In the genomic region with DNA sequence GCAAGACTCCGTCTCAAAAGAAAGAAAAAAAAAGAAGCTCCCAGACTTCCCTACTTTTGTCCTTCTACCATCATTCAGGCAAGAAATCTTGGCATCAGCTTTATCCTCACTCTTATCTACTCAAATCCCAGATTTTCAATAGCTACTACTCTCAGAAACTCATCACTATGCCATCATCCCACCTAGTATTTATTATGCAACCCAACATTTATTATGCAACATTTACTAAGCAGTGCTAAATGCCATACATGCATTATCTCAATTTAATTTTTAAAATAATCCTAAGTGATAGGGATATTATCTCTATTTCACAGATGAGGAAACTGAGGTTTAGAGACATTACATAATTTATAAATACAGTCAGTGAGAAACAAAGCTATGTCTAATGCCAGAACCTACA, we compare ENCODE assay signal across 20 cellular contexts. TPM values are rescaled to one million over a fixed set of nuclear protein-coding genes. Genes with fewer than 3 reads are reported as not detected.
DNase-seq lines count a peak whose midpoint lies in the region; ATAC-seq, FAIRE-seq and TF ChIP-seq lines count a peak whose summit lies in the region.
"Had no signal": no experiment of that assay in that cellular context is flagged by ENCODE, and none has a peak within 500 bp of the region (broad histone marks: within the 10 kb centered on the region; RNA-seq: fewer than 3 reads in every experiment).

No MANE protein-coding gene starts in this region.

- H3K4me3 ChIP-seq in CD4-positive, CD25-positive, alpha-beta regulatory T cell (ENCODE audit: low read depth, low read length) = no peak overlapping the region
- H3K4me3 ChIP-seq: GM23338 had no signal

- H3K4me1 Mint-ChIP-seq in T-helper 1 cell treated with Interleukin-12 subunit alpha and Interleukin-12 subunit beta and Interleukin-4 antibody, amounts not matched to agents 30 μg/mL and 1 μg/mL, for 36 hours (ENCODE audit: low read depth) = peaks cover 33% of the 10 kb centered on the region
- H3K4me1 Mint-ChIP-seq in CD4-positive, CD25-positive, alpha-beta regulatory T cell = peaks cover 31 to 55% (median 38%) of the 10 kb centered on the region in 4 donors

- peaks cover 35% of the 10 kb centered on the region for H3K36me3 ChIP-seq in CD4-positive, CD25-positive, alpha-beta regulatory T cell (ENCODE audit: control insufficient read depth, insufficient read depth, low read length)

- ATAC-seq in CD4-positive, CD25-positive, alpha-beta regulatory T cell (ENCODE audit: low read depth in 2 of 2) = no peak
- ATAC-seq: CD8-positive, alpha-beta T cell; GM23338 had no signal

- peaks cover 46% of the 10 kb centered on the region for H3K36me3 Mint-ChIP-seq in T-helper 1 cell treated with Interleukin-12 subunit alpha and Interleukin-12 subunit beta and Interleukin-4 antibody, amounts not matched to agents 30 μg/mL and 1 μg/mL, for 36 hours (ENCODE audit: low read depth)
- peaks cover 27% of the 10 kb centered on the region for H3K36me3 Mint-ChIP-seq in CD4-positive, CD25-positive, alpha-beta regulatory T cell

- H3K27ac ChIP-seq in CD4-positive, CD25-positive, alpha-beta regulatory T cell (ENCODE audit: insufficient read depth, low read length, poor library complexity, severe bottlenecking) = peak overlapping the region; percentile 56
- H3K27ac ChIP-seq: 22Rv1 had no signal

- TF ChIP-seq POLR2A in GM12891 (IDR thresholded peaks at IDR 0.05; ENCODE audit: low read depth, low read length) = no peak

- H3K27ac Mint-ChIP-seq in T-helper 1 cell treated with Interleukin-12 subunit alpha and Interleukin-12 subunit beta and Interleukin-4 antibody, amounts not matched to agents 30 μg/mL and 1 μg/mL, for 36 hours = peak overlapping the region; percentile 34
- peak overlapping the region; percentile 59 to 89 (median 89) for H3K27ac Mint-ChIP-seq in CD4-positive, CD25-positive, alpha-beta regulatory T cell
- H3K27ac Mint-ChIP-seq: B cell; CD8-positive, alpha-beta T cell; GM23338 had no signal

- no peak overlapping the region for H3K4me3 Mint-ChIP-seq in T-helper 1 cell treated with Interleukin-12 subunit alpha and Interleukin-12 subunit beta and Interleukin-4 antibody, amounts not matched to agents 30 μg/mL and 1 μg/mL, for 36 hours
- peak overlapping the region in 1 of 4 donors; percentile 60 for H3K4me3 Mint-ChIP-seq in CD4-positive, CD25-positive, alpha-beta regulatory T cell
- H3K4me3 Mint-ChIP-seq: B cell; CD8-positive, alpha-beta T cell; GM23338 had no signal

- H3K4me1 ChIP-seq in CD4-positive, CD25-positive, alpha-beta regulatory T cell (ENCODE audit: control insufficient read depth, insufficient read depth, low read length, poor library complexity, severe bottlenecking) = peaks cover 14% of the 10 kb centered on the region

- FAIRE-seq in GM12891 (lab: Jason Lieb, UNC) = no peak
- FAIRE-seq: D721Med, G401.6 had no signal

- DNase-seq in T-helper 1 cell (no peak), amniotic epithelial cell (ENCODE audit: low read depth) (peak; percentile 28), GM12891 (ENCODE audit: insufficient read length, low spot score) (no peak), midbrain (lab: John Stamatoyannopoulos, UW) (no peak)
- DNase-seq in CD4-positive, CD25-positive, alpha-beta regulatory T cell = no peak
- DNase-seq: CD8-positive, alpha-beta T cell; DMS79 treated with DMSO at 0.1 percent for 48 hours; KG1; NCI-H1436; NCI-H2029; NCI-H2171; NCI-H446; NK-92 treated with Interleukin-12 subunit alpha and Interleukin-12 subunit beta, amount 100 ng/mL, for 24 hours; SHP77 had no signal

- no peaks in the 10 kb centered on the region for H3K9me3 ChIP-seq in CD4-positive, CD25-positive, alpha-beta regulatory T cell (ENCODE audit: control insufficient read depth in 2 of 2, low read length in 2 of 2)

- no peaks in the 10 kb centered on the region for H3K9me3 Mint-ChIP-seq in T-helper 1 cell treated with Interleukin-12 subunit alpha and Interleukin-12 subunit beta and Interleukin-4 antibody, amounts not matched to agents 30 μg/mL and 1 μg/mL, for 36 hours
- peaks cover 0 to 2% (median 0%) of the 10 kb centered on the region in 7 donors for H3K9me3 Mint-ChIP-seq in CD4-positive, CD25-positive, alpha-beta regulatory T cell
- H3K9me3 Mint-ChIP-seq: CD8-positive, alpha-beta T cell; GM23338 had no signal

- no peaks in the 10 kb centered on the region for H3K27me3 Mint-ChIP-seq in T-helper 1 cell treated with Interleukin-12 subunit alpha and Interleukin-12 subunit beta and Interleukin-4 antibody, amounts not matched to agents 30 μg/mL and 1 μg/mL, for 36 hours (ENCODE audit: low read depth)
- peaks cover 6% of the 10 kb centered on the region for H3K27me3 Mint-ChIP-seq in CD4-positive, CD25-positive, alpha-beta regulatory T cell
- H3K27me3 Mint-ChIP-seq: B cell had no signal

- no peaks in the 10 kb centered on the region for H3K27me3 ChIP-seq in CD4-positive, CD25-positive, alpha-beta regulatory T cell (ENCODE audit: control insufficient read depth, insufficient read depth, low read length)

TF ChIP-seq in GM12891, 5 proteins besides CTCF, POLR2A, EP300 and RAD21:
- no peak for TF ChIP-seq PAX5 (IDR thresholded peaks at IDR 0.05; ENCODE audit: insufficient read depth, low read length, severe bottlenecking)
- TF ChIP-seq POLR2AphosphoS5 (IDR thresholded peaks at IDR 0.05; ENCODE audit: low read depth, low read length) = no peak
- no peak for TF ChIP-seq POU2F2 (IDR thresholded peaks at IDR 0.05; ENCODE audit: low read depth, low read length)
- no peak for TF ChIP-seq SPI1 (IDR thresholded peaks at IDR 0.05; ENCODE audit: low read depth, low read length)
- TF ChIP-seq TAF1 (IDR thresholded peaks at IDR 0.05; ENCODE audit: low read depth, low read length) = no peak

RNA-seq across cellular contexts. Expression of gene USP37, which starts 4.1 kb away (rescaled TPM):
- total RNA-seq in CD4-positive, CD25-positive, alpha-beta regulatory T cell = 30.7 TPM
- polyA plus RNA-seq in CD4-positive, CD25-positive, alpha-beta regulatory T cell = 10 to 100 TPM in 3 of 4 donors, 1 to 10 TPM in 1; 9.9 to 12.0 (median 11.7) TPM
- 3.8 TPM for polyA plus RNA-seq in GM12891 (2012; ENCODE audit: low read depth, missing spikeins)

RNA-seq across cellular contexts. Expression of gene CNOT9, which starts 4.6 kb away (rescaled TPM):
- total RNA-seq in CD4-positive, CD25-positive, alpha-beta regulatory T cell = 61.0 TPM
- polyA plus RNA-seq in CD4-positive, CD25-positive, alpha-beta regulatory T cell = 10 to 100 TPM; 15.1 to 27.0 (median 22.3) TPM
- polyA plus RNA-seq in GM12891 (2012; ENCODE audit: low read depth, missing spikeins) = 43.9 TPM

RNA-seq across cellular contexts. Expression of gene PLCD4, which starts 43.6 kb away (rescaled TPM):
- 0.12 TPM for total RNA-seq in CD4-positive, CD25-positive, alpha-beta regulatory T cell
- under 1 TPM in 2 of 4 donors, not detected in 2; 0.16 to 0.54 TPM for polyA plus RNA-seq in CD4-positive, CD25-positive, alpha-beta regulatory T cell
- 0.60 TPM for polyA plus RNA-seq in GM12891 (2012; ENCODE audit: low read depth, missing spikeins)
